8 cellular contexts compared by ENCODE assay signal in the genomic region with DNA sequence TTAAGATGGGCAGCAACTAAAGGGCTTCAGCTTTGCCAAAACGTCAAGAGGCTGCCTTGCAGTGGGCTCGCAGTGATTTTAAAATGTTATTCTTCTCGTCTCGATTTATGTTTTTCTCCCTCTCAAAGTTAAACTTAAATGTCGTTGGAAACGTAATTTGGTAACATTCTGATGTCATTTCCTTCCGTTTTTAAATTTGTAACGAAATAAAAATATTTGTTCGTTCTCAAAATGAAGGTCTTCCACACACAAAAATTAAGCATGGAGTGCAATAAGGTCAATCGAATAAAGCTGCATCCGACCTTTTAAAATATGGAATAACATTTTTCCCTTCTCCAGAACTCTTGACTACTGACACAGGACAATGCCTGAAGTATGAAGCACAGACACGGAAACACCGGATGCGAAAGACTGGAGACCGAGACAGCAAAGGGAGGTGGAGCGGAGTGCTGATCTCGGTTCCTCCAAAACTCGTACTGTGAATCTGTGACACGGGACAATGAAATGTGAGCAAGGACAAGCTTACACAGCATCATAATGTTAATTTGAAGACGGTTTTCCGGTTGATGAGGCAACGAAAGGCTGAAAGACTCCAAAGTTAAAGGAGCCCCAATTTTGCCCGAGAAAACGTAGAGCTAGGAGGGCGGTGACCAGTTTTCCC. TPM values are rescaled to one million over a fixed set of nuclear protein-coding genes. Genes with fewer than 3 reads are reported as not detected.
DNase-seq lines count a peak whose midpoint lies in the region; ATAC-seq, FAIRE-seq and TF ChIP-seq lines count a peak whose summit lies in the region.

No MANE protein-coding gene starts in this region.

- TF ChIP-seq POLR2A in Peyer's patch (IDR thresholded peaks at IDR 0.05): no peak
- no peak for TF ChIP-seq POLR2A in prostate gland (IDR thresholded peaks at IDR 0.05)

- WGBS in right cardiac atrium: 7% methylated on average over 25 of the region's 25 CpGs
- WGBS in prostate gland: 4% methylated on average over 25 of the region's 25 CpGs

- H3K27ac ChIP-seq in Peyer's patch (peak overlapping the region; percentile 84 to 92 (median 86)), right cardiac atrium (ENCODE audit: low read length) (peak overlapping the region; percentile 76), prostate gland (peak overlapping the region; percentile 82 to 89)

- ATAC-seq in HG03097 (IDR thresholded peaks at IDR 0.05; ENCODE audit: low FRiP score, unreplicated experiment): peak; percentile 22
- peak; percentile 50 to 60 for ATAC-seq in right cardiac atrium

- FAIRE-seq in A204.1 (lab: Jason Lieb, UNC): peak; percentile 21

- in situ Hi-C loops in astrocyte of the cerebellum (cut with HindIII; ENCODE audit: low sequenced_read_pairs): no loop called here

- peak; percentile 44 for DNase-seq in GM12864 (ENCODE audit: low read depth)
- DNase-seq in Peyer's patch: peak in 2 of 3 donors; percentile 62 to 67
- no peak for DNase-seq in astrocyte of the cerebellum (ENCODE audit: low read depth)
- peak in 1 of 3 donors; percentile 50 for DNase-seq in right cardiac atrium
- peak; percentile 24 for DNase-seq in prostate gland (ENCODE audit: low spot score)
- no peak for DNase-seq in NCI-H226

- no peaks in the 10 kb centered on the region for H3K9me3 ChIP-seq in Peyer's patch
- no peaks in the 10 kb centered on the region for H3K9me3 ChIP-seq in right cardiac atrium (ENCODE audit: control insufficient read depth, low read length)
- H3K9me3 ChIP-seq in prostate gland: no peaks in the 10 kb centered on the region

- no peaks in the 10 kb centered on the region for H3K27me3 ChIP-seq in Peyer's patch
- H3K27me3 ChIP-seq in right cardiac atrium (ENCODE audit: control insufficient read depth, insufficient read depth): no peaks in the 10 kb centered on the region
- H3K27me3 ChIP-seq in prostate gland (replicated peaks; ENCODE audit: insufficient read depth): no peaks in the 10 kb centered on the region

- intact Hi-C loops in right cardiac atrium (cut with DNase I) (no loop called here), prostate gland (cut with DNase I) (no loop called here)

- H3K4me3 ChIP-seq in GM12864 (ENCODE audit: low read depth, low read length): peak overlapping the region; percentile 75
- peak overlapping the region; percentile 52 to 80 (median 69) for H3K4me3 ChIP-seq in Peyer's patch
- peak overlapping the region; percentile 81 for H3K4me3 ChIP-seq in astrocyte of the cerebellum (ENCODE audit: low read depth, low read length)
- H3K4me3 ChIP-seq in right cardiac atrium (ENCODE audit: low read length): peak overlapping the region; percentile 96
- H3K4me3 ChIP-seq in prostate gland: peak overlapping the region; percentile 88 to 91

- H3K36me3 ChIP-seq in Peyer's patch (no peaks in the 10 kb centered on the region), prostate gland (no peaks in the 10 kb centered on the region)

- H3K4me1 ChIP-seq in Peyer's patch: peaks cover 0 to 19% (median 0%) of the 10 kb centered on the region in 4 donors
- no peaks in the 10 kb centered on the region for H3K4me1 ChIP-seq in right cardiac atrium (ENCODE audit: control insufficient read depth, insufficient read depth, low read length)
- no peaks in the 10 kb centered on the region for H3K4me1 ChIP-seq in prostate gland (replicated peaks)

- no peak for TF ChIP-seq CTCF in GM12864 (IDR thresholded peaks at IDR 0.05; ENCODE audit: low read depth, low read length, missing control alignments)
- TF ChIP-seq CTCF in Peyer's patch (IDR thresholded peaks at IDR 0.05): no peak
- TF ChIP-seq CTCF in astrocyte of the cerebellum (IDR thresholded peaks at IDR 0.05; ENCODE audit: low read depth, low read length, missing control alignments): no peak
- TF ChIP-seq CTCF in prostate gland (IDR thresholded peaks at IDR 0.05): no peak

RNA-seq across cellular contexts. Expression of a gene that starts 0.8 kb away (rescaled TPM):
- total RNA-seq in Peyer's patch (10 to 100 TPM in 2 of 4 donors, 1 to 10 TPM in 2; 6.4 to 14.9 (median 10.6) TPM), right cardiac atrium (10 to 100 TPM; 15.8 to 17.3 (median 17.0) TPM), prostate gland (10 to 100 TPM; 12.7 to 17.1 TPM)
- polyA plus RNA-seq in right cardiac atrium: 7.5 TPM

RNA-seq across cellular contexts. Expression of a gene that starts 15.0 kb away (rescaled TPM):
- total RNA-seq in Peyer's patch (10 to 100 TPM; 24.4 to 96.6 (median 42.4) TPM), right cardiac atrium (10 to 100 TPM; 26.2 to 33.5 (median 27.6) TPM), prostate gland (100 to 1,000 TPM in 1 of 2 donors, 10 to 100 TPM in 1; 35.6 to 143 TPM)
- 11.2 TPM for polyA plus RNA-seq in right cardiac atrium

Comparison
In these comparisons a context has a peak if more than half of its experiments do, and no peak if none do; other contexts are left out.
1. DNase-seq: peak in GM12864 (single experiment), Peyer's patch (2 of 3) and prostate gland (single experiment); none in astrocyte of the cerebellum (single experiment) and NCI-H226 (single experiment).
2. Peak in every context shown above with its lines, with median percentiles within 50 percentile points of each other: H3K4me3 ChIP-seq and H3K27ac ChIP-seq.